20 cellular contexts compared by ENCODE assay signal in genomic region chr5:14453486-14453885, GRCh38.
DNase-seq lines count a peak whose midpoint lies in the region; ATAC-seq and TF ChIP-seq lines count a peak whose summit lies in the region.
"Had no signal": no experiment of that assay in that cellular context is flagged by ENCODE, and none has a peak within 500 bp of the region (broad histone marks: within the 10 kb centered on the region; RNA-seq: fewer than 3 reads in every experiment).

No MANE protein-coding gene starts in this region.

- no peak for TF ChIP-seq CTCF in heart right ventricle (IDR thresholded peaks at IDR 0.05)
- no peak for TF ChIP-seq CTCF in esophagus muscularis mucosa (IDR thresholded peaks at IDR 0.05)
- no peak for TF ChIP-seq CTCF in nephron (IDR thresholded peaks at IDR 0.05; ENCODE audit: unreplicated experiment in 3 of 3)
- no peak for TF ChIP-seq CTCF in upper lobe of right lung (IDR thresholded peaks at IDR 0.05)

- H3K27me3 ChIP-seq in heart right ventricle = no peaks in the 10 kb centered on the region
- H3K27me3 ChIP-seq in esophagus muscularis mucosa = no peaks in the 10 kb centered on the region
- no peaks in the 10 kb centered on the region for H3K27me3 ChIP-seq in upper lobe of right lung

- H3K9me3 ChIP-seq in heart right ventricle = no peaks in the 10 kb centered on the region
- no peaks in the 10 kb centered on the region for H3K9me3 ChIP-seq in esophagus muscularis mucosa
- H3K9me3 ChIP-seq in upper lobe of right lung = no peaks in the 10 kb centered on the region
- H3K9me3 ChIP-seq: thoracic aorta had no signal

- peaks cover 42% of the 10 kb centered on the region for H3K36me3 Mint-ChIP-seq in nephron (ENCODE audit: low read depth)

- no peak for ATAC-seq in heart right ventricle
- no peak for ATAC-seq in Right ventricle myocardium inferior
- ATAC-seq in upper lobe of right lung = no peak
- ATAC-seq in stimulated activated naive CD8-positive, alpha-beta T cell treated with anti-CD3 and anti-CD28 coated beads, Interleukin-15, Interleukin-2, amounts not matched to agents 100 U/mL and 50 U/mL, for 24 hours = no peak
- no peak for ATAC-seq in GM18502 (IDR thresholded peaks at IDR 0.05; ENCODE audit: poor library complexity, unreplicated experiment)
- ATAC-seq: HepG2, left colon, PC-3 had no signal

- H3K4me3 ChIP-seq in heart right ventricle (no peak overlapping the region), esophagus muscularis mucosa (no peak overlapping the region), upper lobe of right lung (no peak overlapping the region)
- H3K4me3 ChIP-seq: thoracic aorta had no signal

- peaks cover 78% of the 10 kb centered on the region for H3K4me1 Mint-ChIP-seq in nephron

- H3K36me3 ChIP-seq in heart right ventricle (peaks cover 0 to 57% (median 0%) of the 10 kb centered on the region in 9 donors), esophagus muscularis mucosa (peaks cover 0 to 28% (median 13%) of the 10 kb centered on the region in 4 donors), upper lobe of right lung (no peaks in the 10 kb centered on the region)
- H3K36me3 ChIP-seq: thoracic aorta had no signal

- H3K27ac ChIP-seq in heart right ventricle = peak overlapping the region in 8 of 10 donors; percentile 6 to 75 (median 45)
- peak overlapping the region; percentile 49 to 67 (median 52) for H3K27ac ChIP-seq in esophagus muscularis mucosa (replicated peaks in 1 of 4)
- peak overlapping the region; percentile 6 for H3K27ac ChIP-seq in upper lobe of right lung

- H3K4me3 Mint-ChIP-seq in nephron = peak overlapping the region in 1 of 3 experiments; percentile 9
- H3K4me3 Mint-ChIP-seq: CD4-positive, CD25-positive, alpha-beta regulatory T cell had no signal

- peaks cover 4% of the 10 kb centered on the region for H3K27me3 Mint-ChIP-seq in nephron (ENCODE audit: low read depth)
- H3K27me3 Mint-ChIP-seq: CD4-positive, CD25-positive, alpha-beta regulatory T cell had no signal

- peak overlapping the region; percentile 91 to 97 (median 94) for H3K27ac Mint-ChIP-seq in nephron
- H3K27ac Mint-ChIP-seq: CD4-positive, CD25-positive, alpha-beta regulatory T cell had no signal

- TF ChIP-seq EP300 in esophagus muscularis mucosa (IDR thresholded peaks at IDR 0.05) = no peak

- H3K9me3 Mint-ChIP-seq in nephron = no peaks in the 10 kb centered on the region

- intact Hi-C loops in heart right ventricle (cut with DNase I) = no loop called here
- intact Hi-C loops in Right ventricle myocardium inferior (cut with DNase I) = no loop called here
- intact Hi-C loops in esophagus muscularis mucosa (cut with DNase I) = no loop called here
- intact Hi-C loops in upper lobe of right lung (cut with DNase I) = no loop called here

- H3K4me1 ChIP-seq in heart right ventricle (peaks cover 15 to 72% (median 48%) of the 10 kb centered on the region in 9 donors), esophagus muscularis mucosa (peaks cover 37 to 57% (median 54%) of the 10 kb centered on the region in 4 donors), upper lobe of right lung (peaks cover 26% of the 10 kb centered on the region)

- 88 to 90% methylated on average over 2 of the region's 2 CpGs for WGBS in heart right ventricle, 2 donors
- WGBS in esophagus muscularis mucosa = 73% methylated on average over 2 of the region's 2 CpGs

- TF ChIP-seq POLR2A in esophagus muscularis mucosa (IDR thresholded peaks at IDR 0.05; ENCODE audit: low read depth) (no peak), erythroblast (IDR thresholded peaks at IDR 0.05; ENCODE audit: low read length) (no peak)

- DNase-seq in heart right ventricle = no peak
- no peak for DNase-seq in Right ventricle myocardium inferior (ENCODE audit: missing footprints)
- no peak for DNase-seq in esophagus muscularis mucosa (ENCODE audit: extremely low spot score)
- DNase-seq in upper lobe of right lung = no peak
- no peak for DNase-seq in erythroblast (lab: John Stamatoyannopoulos, UW)
- DNase-seq in stimulated activated naive CD8-positive, alpha-beta T cell treated with anti-CD3 and anti-CD28 coated beads, Interleukin-15, Interleukin-2, amounts not matched to agents 100 U/mL and 50 U/mL, for 24 hours = no peak
- DNase-seq: activated CD4-positive, alpha-beta T cell treated with anti-CD3 and anti-CD28 coated beads for 1 hour; CD4-positive, CD25-positive, alpha-beta regulatory T cell; central memory CD4-positive, alpha-beta T cell; effector CD8-positive, alpha-beta T cell; left colon; NCI-H82; PC-3; posterior cingulate gyrus; stimulated activated CD8-positive, alpha-beta memory T cell treated with anti-CD3 and anti-CD28 coated beads, Interleukin-4, amount 100 ng/mL, for 48 hours; T1000 had no signal
